ENCODE assay signal across 19 cellular contexts in genomic region chr9:124569942-124570341, GRCh38.
"Had no signal": no experiment of that assay in that cellular context is flagged by ENCODE, and none has a peak within 500 bp of the region (broad histone marks: within the 10 kb centered on the region; RNA-seq: fewer than 3 reads in every experiment).

No MANE protein-coding gene starts in this region.

- H3K4me1 Mint-ChIP-seq: activated naive CD8-positive, alpha-beta T cell treated with anti-CD3 and anti-CD28 coated beads, Interleukin-2, amount 50 U/mL, for 24 hours; naive thymus-derived CD8-positive, alpha-beta T cell had no signal

- H3K4me3 Mint-ChIP-seq: activated naive CD4-positive, alpha-beta T cell treated with anti-CD3 and anti-CD28 coated beads for 36 hours; activated naive CD8-positive, alpha-beta T cell treated with anti-CD3 and anti-CD28 coated beads, Interleukin-2, amount 50 U/mL, for 24 hours; naive thymus-derived CD8-positive, alpha-beta T cell; T-helper 2 cell treated with Interferon-gamma antibody and Interleukin-4, amounts not matched to agents 5 μg/mL and 100 μg/mL, for 36 hours had no signal

- ATAC-seq: activated naive CD8-positive, alpha-beta T cell treated with anti-CD3 and anti-CD28 coated beads, Interleukin-2, amount 50 U/mL, for 24 hours; left lung; mucosa of descending colon; naive thymus-derived CD8-positive, alpha-beta T cell had no signal

- H3K4me1 ChIP-seq: left lung had no signal

- DNase-seq: activated CD4-positive, alpha-beta T cell treated with anti-CD3 and anti-CD28 coated beads for 1 hour; activated CD4-positive, alpha-beta T cell treated with anti-CD3 and anti-CD28 coated beads, Interleukin-2, amount 50 U/mL, for 48 hours; activated naive CD4-positive, alpha-beta T cell treated with anti-CD3 and anti-CD28 coated beads for 36 hours; activated naive CD8-positive, alpha-beta T cell treated with anti-CD3 and anti-CD28 coated beads, Interleukin-2, amount 50 U/mL, for 24 hours; aorta; kidney; left lung; mammary epithelial cell; mucosa of descending colon; naive thymus-derived CD8-positive, alpha-beta T cell; nucleus accumbens; posterior cingulate gyrus; stimulated activated CD4-positive, alpha-beta T cell treated with anti-CD3 and anti-CD28 coated beads, Interleukin-4, amount 100 ng/mL, for 24 hours; stimulated activated naive CD4-positive, alpha-beta T cell; substantia nigra; transverse colon had no signal

- H3K36me3 ChIP-seq: left lung, transverse colon had no signal

- H3K27ac Mint-ChIP-seq: activated naive CD4-positive, alpha-beta T cell treated with anti-CD3 and anti-CD28 coated beads for 36 hours; activated naive CD8-positive, alpha-beta T cell treated with anti-CD3 and anti-CD28 coated beads, Interleukin-2, amount 50 U/mL, for 24 hours; activated T-helper 2 cell treated with anti-CD3 and anti-CD28 coated beads, Interferon-gamma antibody, Interleukin-2, Interleukin-4, amounts not matched to agents 10 μg/mL and 5 μg/mL and 100 μg/mL, durations not matched to agents 14 hours and 24 hours and 36 hours; naive thymus-derived CD8-positive, alpha-beta T cell; T-helper 2 cell treated with Interferon-gamma antibody and Interleukin-4, amounts not matched to agents 5 μg/mL and 100 μg/mL, for 36 hours had no signal

- H3K4me3 ChIP-seq: left lung, mucosa of descending colon, skin epidermis, transverse colon had no signal

- H3K36me3 Mint-ChIP-seq: naive thymus-derived CD8-positive, alpha-beta T cell had no signal

- H3K9me3 ChIP-seq: left lung, mucosa of descending colon, transverse colon had no signal

- H3K9me3 Mint-ChIP-seq: activated naive CD4-positive, alpha-beta T cell treated with anti-CD3 and anti-CD28 coated beads for 36 hours; activated naive CD8-positive, alpha-beta T cell treated with anti-CD3 and anti-CD28 coated beads, Interleukin-2, amount 50 U/mL, for 24 hours; activated T-helper 2 cell treated with anti-CD3 and anti-CD28 coated beads, Interferon-gamma antibody, Interleukin-2, Interleukin-4, amounts not matched to agents 10 μg/mL and 5 μg/mL and 100 μg/mL, durations not matched to agents 14 hours and 24 hours and 36 hours; naive thymus-derived CD8-positive, alpha-beta T cell; T-helper 2 cell treated with Interferon-gamma antibody and Interleukin-4, amounts not matched to agents 5 μg/mL and 100 μg/mL, for 36 hours had no signal

- H3K27me3 ChIP-seq: left lung, transverse colon had no signal

- H3K27ac ChIP-seq: left lung, transverse colon had no signal
